Comparison of ENCODE assay signal across 1 cellular context in the genomic region with DNA sequence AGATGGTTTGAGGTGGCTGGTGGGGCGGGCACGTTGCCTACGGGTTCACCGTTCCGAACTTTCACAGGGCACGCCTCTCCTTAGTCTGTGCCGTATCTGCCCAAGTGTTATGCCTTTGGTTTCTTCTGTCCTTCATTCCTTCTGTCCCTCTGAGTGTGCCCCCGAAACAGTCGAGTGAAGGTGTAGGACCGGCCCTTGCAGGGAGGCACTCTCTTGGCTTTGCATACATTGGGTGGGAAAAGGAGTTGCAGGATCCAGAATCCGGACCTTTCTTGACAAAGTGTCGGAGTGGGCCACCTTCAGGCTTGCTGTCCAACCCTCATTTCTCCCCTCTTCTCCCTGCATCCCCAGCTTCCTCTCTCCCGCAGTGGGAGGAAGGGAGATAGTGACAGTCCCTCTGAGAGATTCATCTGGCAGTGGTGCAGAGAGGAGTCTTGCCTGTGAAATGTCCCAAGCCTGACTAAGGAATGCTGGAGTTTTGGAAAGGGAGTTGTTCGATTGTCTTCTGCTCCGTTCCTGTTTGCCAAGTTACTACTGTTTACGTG.
TF ChIP-seq lines count a peak whose summit lies in the region.

No MANE protein-coding gene starts in this region.

TF ChIP-seq in HepG2, 621 proteins besides CTCF, POLR2A, EP300 and RAD21 (continues in another document):
- TF ChIP-seq ZNF639 (CRISPR knock-in tag; conservative IDR thresholded peaks at IDR 0.05): no peak
- TF ChIP-seq, protein P1, sequence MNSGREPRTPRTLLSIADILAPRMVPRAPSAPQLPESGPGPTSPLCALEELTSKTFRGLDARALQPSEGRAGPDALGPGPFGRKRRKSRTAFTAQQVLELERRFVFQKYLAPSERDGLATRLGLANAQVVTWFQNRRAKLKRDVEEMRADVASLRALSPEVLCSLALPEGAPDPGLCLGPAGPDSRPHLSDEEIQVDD (CRISPR knock-in tag; IDR thresholded peaks at IDR 0.05; ENCODE audit: borderline replicate concordance): peak; percentile 23; the same call in 1 of the 2 replicates
- TF ChIP-seq ZNF292 (CRISPR knock-in tag; IDR thresholded peaks at IDR 0.05; ENCODE audit: borderline replicate concordance, low read depth): 0 out of 2 replicates have a peak, but pooled peaks have one; percentile 15
- TF ChIP-seq KDM5B (CRISPR knock-in tag; IDR thresholded peaks at IDR 0.05; ENCODE audit: borderline replicate concordance): 0 out of 2 replicates have a peak, but pooled peaks have one; percentile 0
- TF ChIP-seq ZNF891 (CRISPR knock-in tag; IDR thresholded peaks at IDR 0.05): 0 out of 2 replicates have a peak, but pooled peaks have one; percentile 25
- TF ChIP-seq SNAPC4 (CRISPR knock-in tag; IDR thresholded peaks at IDR 0.05): no peak
- 0 out of 2 replicates have a peak, but pooled peaks have one; percentile 38 for TF ChIP-seq ZC3H13 (CRISPR knock-in tag; IDR thresholded peaks at IDR 0.05)
- TF ChIP-seq, protein P2, sequence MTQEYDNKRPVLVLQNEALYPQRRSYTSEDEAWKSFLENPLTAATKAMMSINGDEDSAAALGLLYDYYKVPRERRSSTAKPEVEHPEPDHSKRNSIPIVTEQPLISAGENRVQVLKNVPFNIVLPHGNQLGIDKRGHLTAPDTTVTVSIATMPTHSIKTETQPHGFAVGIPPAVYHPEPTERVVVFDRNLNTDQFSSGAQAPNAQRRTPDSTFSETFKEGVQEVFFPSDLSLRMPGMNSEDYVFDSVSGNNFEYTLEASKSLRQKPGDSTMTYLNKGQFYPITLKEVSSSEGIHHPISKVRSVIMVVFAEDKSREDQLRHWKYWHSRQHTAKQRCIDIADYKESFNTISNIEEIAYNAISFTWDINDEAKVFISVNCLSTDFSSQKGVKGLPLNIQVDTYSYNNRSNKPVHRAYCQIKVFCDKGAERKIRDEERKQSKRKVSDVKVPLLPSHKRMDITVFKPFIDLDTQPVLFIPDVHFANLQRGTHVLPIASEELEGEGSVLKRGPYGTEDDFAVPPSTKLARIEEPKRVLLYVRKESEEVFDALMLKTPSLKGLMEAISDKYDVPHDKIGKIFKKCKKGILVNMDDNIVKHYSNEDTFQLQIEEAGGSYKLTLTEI (CRISPR knock-in tag; conservative IDR thresholded peaks at IDR 0.05): no peak
- TF ChIP-seq ZNF841 (CRISPR knock-in tag; IDR thresholded peaks at IDR 0.05; ENCODE audit: borderline replicate concordance): no peak
- no peak for TF ChIP-seq EED (CRISPR knock-in tag; IDR thresholded peaks at IDR 0.05)
- TF ChIP-seq KMT2A (CRISPR knock-in tag; IDR thresholded peaks at IDR 0.05): peak; percentile 7; the same call in 1 of the 2 replicates
- TF ChIP-seq, protein P3, sequence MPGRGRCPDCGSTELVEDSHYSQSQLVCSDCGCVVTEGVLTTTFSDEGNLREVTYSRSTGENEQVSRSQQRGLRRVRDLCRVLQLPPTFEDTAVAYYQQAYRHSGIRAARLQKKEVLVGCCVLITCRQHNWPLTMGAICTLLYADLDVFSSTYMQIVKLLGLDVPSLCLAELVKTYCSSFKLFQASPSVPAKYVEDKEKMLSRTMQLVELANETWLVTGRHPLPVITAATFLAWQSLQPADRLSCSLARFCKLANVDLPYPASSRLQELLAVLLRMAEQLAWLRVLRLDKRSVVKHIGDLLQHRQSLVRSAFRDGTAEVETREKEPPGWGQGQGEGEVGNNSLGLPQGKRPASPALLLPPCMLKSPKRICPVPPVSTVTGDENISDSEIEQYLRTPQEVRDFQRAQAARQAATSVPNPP (CRISPR knock-in tag; IDR thresholded peaks at IDR 0.05): 0 out of 2 replicates have a peak, but pooled peaks have one; percentile 20
- no peak for TF ChIP-seq EEA1 (CRISPR knock-in tag; IDR thresholded peaks at IDR 0.05; ENCODE audit: borderline replicate concordance)
- no peak for TF ChIP-seq PCBP1 (IDR thresholded peaks at IDR 0.05; ENCODE audit: borderline replicate concordance, low read depth, low read length)
- TF ChIP-seq DPF2 (CRISPR knock-in tag; IDR thresholded peaks at IDR 0.05; ENCODE audit: borderline replicate concordance, low read depth): no peak
- TF ChIP-seq, protein P4, sequence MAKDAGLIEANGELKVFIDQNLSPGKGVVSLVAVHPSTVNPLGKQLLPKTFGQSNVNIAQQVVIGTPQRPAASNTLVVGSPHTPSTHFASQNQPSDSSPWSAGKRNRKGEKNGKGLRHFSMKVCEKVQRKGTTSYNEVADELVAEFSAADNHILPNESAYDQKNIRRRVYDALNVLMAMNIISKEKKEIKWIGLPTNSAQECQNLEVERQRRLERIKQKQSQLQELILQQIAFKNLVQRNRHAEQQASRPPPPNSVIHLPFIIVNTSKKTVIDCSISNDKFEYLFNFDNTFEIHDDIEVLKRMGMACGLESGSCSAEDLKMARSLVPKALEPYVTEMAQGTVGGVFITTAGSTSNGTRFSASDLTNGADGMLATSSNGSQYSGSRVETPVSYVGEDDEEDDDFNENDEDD (CRISPR knock-in tag; IDR thresholded peaks at IDR 0.05; ENCODE audit: borderline replicate concordance): 0 out of 2 replicates have a peak, but pooled peaks have one; percentile 5
- TF ChIP-seq CREB3 (CRISPR knock-in tag; IDR thresholded peaks at IDR 0.05): no peak
- no peak for TF ChIP-seq ATAD3A (CRISPR knock-in tag; IDR thresholded peaks at IDR 0.05)
- 0 out of 2 replicates have a peak, but pooled peaks have one; percentile 10 for TF ChIP-seq CCDC6 (CRISPR knock-in tag; IDR thresholded peaks at IDR 0.05)
- TF ChIP-seq SMYD3 (CRISPR knock-in tag; IDR thresholded peaks at IDR 0.05): 0 out of 2 replicates have a peak, but pooled peaks have one; percentile 4
- 0 out of 2 replicates have a peak, but pooled peaks have one; percentile 28 for TF ChIP-seq MYPOP (CRISPR knock-in tag; IDR thresholded peaks at IDR 0.05)
- TF ChIP-seq ZFP36L1 (CRISPR knock-in tag; IDR thresholded peaks at IDR 0.05): 0 out of 2 replicates have a peak, but pooled peaks have one; percentile 14
- TF ChIP-seq ARNT (IDR thresholded peaks at IDR 0.05): no peak
- TF ChIP-seq HOXA9 (CRISPR knock-in tag; IDR thresholded peaks at IDR 0.05; ENCODE audit: borderline replicate concordance): no peak
- no peak for TF ChIP-seq HOXA7 (CRISPR knock-in tag; IDR thresholded peaks at IDR 0.05)
- 0 out of 2 replicates have a peak, but pooled peaks have one; percentile 1 for TF ChIP-seq ATF6 (CRISPR knock-in tag; conservative IDR thresholded peaks at IDR 0.05)
- TF ChIP-seq ZKSCAN5 (CRISPR knock-in tag; IDR thresholded peaks at IDR 0.05): no peak
- TF ChIP-seq ZNF816 (CRISPR knock-in tag; IDR thresholded peaks at IDR 0.05; ENCODE audit: borderline replicate concordance): peak; percentile 20; the same call in 1 of the 2 replicates
- no peak for TF ChIP-seq ZNF414 (CRISPR knock-in tag; IDR thresholded peaks at IDR 0.05)
- peak; percentile 0; the same call in 1 of the 2 replicates for TF ChIP-seq NCOA1 (CRISPR knock-in tag; IDR thresholded peaks at IDR 0.05)
- TF ChIP-seq HDAC1 (CRISPR knock-in tag; IDR thresholded peaks at IDR 0.05): peak; percentile 7; the same call in 1 of the 2 replicates
- no peak for TF ChIP-seq MEIS1 (CRISPR knock-in tag; IDR thresholded peaks at IDR 0.05; ENCODE audit: borderline replicate concordance)
- peak; percentile 80; the same call in 1 of the 2 replicates for TF ChIP-seq IRX3 (CRISPR knock-in tag; IDR thresholded peaks at IDR 0.05; ENCODE audit: borderline replicate concordance, low read depth)
- TF ChIP-seq ARID2 (CRISPR knock-in tag; IDR thresholded peaks at IDR 0.05; ENCODE audit: borderline replicate concordance): 0 out of 2 replicates have a peak, but pooled peaks have one; percentile 49
- TF ChIP-seq ZNF737 (CRISPR knock-in tag; IDR thresholded peaks at IDR 0.05; ENCODE audit: borderline replicate concordance): no peak
